1 cellular context compared by ENCODE assay signal in genomic region chr16:68085259-68086071, GRCh38.
TF ChIP-seq lines count a peak whose summit lies in the region.

Gene NFATC3 (plus strand): TSS chr16:68085370. CDS start chr16:68085682, 312 bp downstream.

TF ChIP-seq in HEK293, 187 proteins besides CTCF, POLR2A, EP300 and RAD21 (continued from another document):
- peak; percentile 47; the same call in 1 of the 2 replicates for TF ChIP-seq PBX3 (CRISPR knock-in tag; IDR thresholded peaks at IDR 0.05)
- TF ChIP-seq ZNF391 (tag by site-specific recombination; IDR thresholded peaks at IDR 0.05; ENCODE audit: borderline replicate concordance, low read depth), result peak; percentile 36; the same call in 1 of the 2 replicates
- no peak for TF ChIP-seq ZNF677 (tag by site-specific recombination; IDR thresholded peaks at IDR 0.05)
- no peak for TF ChIP-seq TSHZ1 (tag by site-specific recombination; IDR thresholded peaks at IDR 0.05; ENCODE audit: borderline replicate concordance)
- 0 out of 2 replicates have a peak, but pooled peaks have one; percentile 10 for TF ChIP-seq ZBTB8A (tag by site-specific recombination; IDR thresholded peaks at IDR 0.05)
- TF ChIP-seq ZNF350 (tag by site-specific recombination; IDR thresholded peaks at IDR 0.05), result 0 out of 2 replicates have a peak, but pooled peaks have one; percentile 35
- TF ChIP-seq ZNF707 (tag by site-specific recombination; IDR thresholded peaks at IDR 0.05), result no peak
- TF ChIP-seq IKZF3 (tag by site-specific recombination; IDR thresholded peaks at IDR 0.05), result 0 out of 2 replicates have a peak, but pooled peaks have one; percentile 21
- no peak for TF ChIP-seq MZF1 (tag by site-specific recombination; IDR thresholded peaks at IDR 0.05; ENCODE audit: borderline replicate concordance)
- TF ChIP-seq ZBTB1 (tag by site-specific recombination; IDR thresholded peaks at IDR 0.05), result no peak
- peak; percentile 35; the same call in 1 of the 2 replicates for TF ChIP-seq PRDM4 (tag by site-specific recombination; IDR thresholded peaks at IDR 0.05)
- peak; percentile 78 for TF ChIP-seq ZNF660 (tag by site-specific recombination; IDR thresholded peaks at IDR 0.05)
- peak; percentile 18; the same call in 1 of the 2 replicates for TF ChIP-seq SCRT2 (tag by site-specific recombination; IDR thresholded peaks at IDR 0.05)
- TF ChIP-seq ZNF169 (tag by site-specific recombination; IDR thresholded peaks at IDR 0.05), result peak; percentile 42; the same call in 1 of the 2 replicates
- TF ChIP-seq ZNF19 (tag by site-specific recombination; IDR thresholded peaks at IDR 0.05; ENCODE audit: low read depth), result no peak
- TF ChIP-seq ZNF610 (tag by site-specific recombination; IDR thresholded peaks at IDR 0.05; ENCODE audit: borderline replicate concordance), result no peak
- peak; percentile 75 for TF ChIP-seq ZNF121 (tag by site-specific recombination; IDR thresholded peaks at IDR 0.05)
- peak; percentile 1; the same call in 1 of the 2 replicates for TF ChIP-seq ZBTB11 (tag by site-specific recombination; conservative IDR thresholded peaks at IDR 0.05; ENCODE audit: low read depth)
- TF ChIP-seq ZNF184 (tag by site-specific recombination; IDR thresholded peaks at IDR 0.05), result no peak
- 0 out of 2 replicates have a peak, but pooled peaks have one; percentile 45 for TF ChIP-seq ZNF549 (tag by site-specific recombination; IDR thresholded peaks at IDR 0.05)
- no peak for TF ChIP-seq ZXDB (tag by site-specific recombination; IDR thresholded peaks at IDR 0.05)
- 0 out of 2 replicates have a peak, but pooled peaks have one; percentile 17 for TF ChIP-seq ZNF776 (tag by site-specific recombination; IDR thresholded peaks at IDR 0.05; ENCODE audit: borderline replicate concordance)
- TF ChIP-seq ZNF175 (tag by site-specific recombination; IDR thresholded peaks at IDR 0.05), result no peak
- 0 out of 2 replicates have a peak, but pooled peaks have one; percentile 16 for TF ChIP-seq ZNF76 (tag by site-specific recombination; IDR thresholded peaks at IDR 0.05; ENCODE audit: borderline replicate concordance, low read depth)
- TF ChIP-seq ZBTB48 (tag by site-specific recombination; IDR thresholded peaks at IDR 0.05), result peak; percentile 53; the same call in 1 of the 2 replicates
- TF ChIP-seq ZNF174 (tag by site-specific recombination; IDR thresholded peaks at IDR 0.05), result 0 out of 2 replicates have a peak, but pooled peaks have one; percentile 73
- TF ChIP-seq KLF10 (tag by site-specific recombination; IDR thresholded peaks at IDR 0.05), result peak; percentile 78
- TF ChIP-seq ZNF561 (tag by site-specific recombination; IDR thresholded peaks at IDR 0.05; ENCODE audit: borderline replicate concordance), result peak; percentile 61; the same call in 1 of the 2 replicates
- TF ChIP-seq ZNF10 (tag by site-specific recombination; IDR thresholded peaks at IDR 0.05), result 0 out of 2 replicates have a peak, but pooled peaks have one; percentile 23
- TF ChIP-seq ZSCAN30 (tag by site-specific recombination; IDR thresholded peaks at IDR 0.05), result peak; percentile 68
- TF ChIP-seq ZNF280C (tag by site-specific recombination; IDR thresholded peaks at IDR 0.05), result no peak
- peak; percentile 56 for TF ChIP-seq ZBTB17 (tag by site-specific recombination; IDR thresholded peaks at IDR 0.05)
- TF ChIP-seq ZNF692 (tag by site-specific recombination; IDR thresholded peaks at IDR 0.05), result peak; percentile 53; the same call in 1 of the 2 replicates
- peak; percentile 74 for TF ChIP-seq ZFHX2 (tag by site-specific recombination; conservative IDR thresholded peaks at IDR 0.05)
- TF ChIP-seq ZNF600 (tag by site-specific recombination; IDR thresholded peaks at IDR 0.05), result peak; percentile 27; the same call in 1 of the 2 replicates
- peak; percentile 13; the same call in 1 of the 2 replicates for TF ChIP-seq KLF1 (tag by site-specific recombination; IDR thresholded peaks at IDR 0.05)
- TF ChIP-seq ZNF423 (tag by site-specific recombination; IDR thresholded peaks at IDR 0.05), result no peak
- peak; percentile 63 for TF ChIP-seq ZSCAN4 (tag by site-specific recombination; IDR thresholded peaks at IDR 0.05)
- peak; percentile 73 for TF ChIP-seq ZBTB20 (tag by site-specific recombination; IDR thresholded peaks at IDR 0.05)
- 0 out of 2 replicates have a peak, but pooled peaks have one; percentile 32 for TF ChIP-seq ZNF580 (tag by site-specific recombination; IDR thresholded peaks at IDR 0.05)
